8 cellular contexts compared by ENCODE assay signal in the genomic region with DNA sequence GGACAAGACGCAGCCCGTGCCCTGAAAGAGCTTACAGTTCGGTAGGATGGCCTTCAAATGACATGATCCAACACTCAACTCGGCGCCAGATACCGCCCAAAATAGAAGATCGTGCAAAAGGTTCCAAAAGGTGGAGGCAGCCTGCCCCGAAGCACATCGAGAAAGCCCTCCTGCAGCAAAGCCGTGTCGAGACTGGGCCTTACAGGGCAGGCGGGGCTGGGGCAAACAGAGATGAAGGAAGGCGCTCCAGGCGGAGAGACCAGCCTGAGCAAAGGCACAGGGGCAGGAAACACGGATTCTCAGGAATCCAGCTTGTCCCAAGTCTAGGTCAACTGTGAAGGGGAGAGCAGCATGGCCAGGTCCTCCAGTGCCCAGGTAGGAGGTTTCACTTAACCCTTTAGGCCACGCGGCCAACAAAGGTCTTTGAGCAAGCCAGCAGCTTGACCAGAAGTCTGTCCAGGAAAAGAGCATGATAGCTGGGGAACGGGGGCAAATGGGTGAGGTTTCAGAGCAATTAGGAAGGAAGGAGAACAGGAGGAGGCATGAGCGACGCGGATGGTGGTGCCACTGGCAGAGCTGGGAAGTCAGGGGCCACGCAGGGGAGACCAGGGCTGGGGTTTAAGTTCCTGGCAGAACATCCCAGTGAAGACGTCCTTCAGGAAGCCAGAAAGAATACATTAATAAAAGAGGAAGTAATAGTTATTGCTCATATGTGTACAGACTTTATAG. TPM values are rescaled to one million over a fixed set of nuclear protein-coding genes. Genes with fewer than 3 reads are reported as not detected.
DNase-seq lines count a peak whose midpoint lies in the region; ATAC-seq, FAIRE-seq and TF ChIP-seq lines count a peak whose summit lies in the region.

No MANE protein-coding gene starts in this region.

- no peaks in the 10 kb centered on the region for H3K27me3 ChIP-seq in CD8-positive, alpha-beta T cell (ENCODE audit: insufficient read depth, low read length)
- H3K27me3 ChIP-seq in HUES64 (ENCODE audit: insufficient read depth, low read length) (peaks cover 9% of the 10 kb centered on the region; the same call in 1 of the 2 replicates), astrocyte (ENCODE audit: insufficient read depth, low read length) (no peaks in the 10 kb centered on the region)
- H3K27me3 ChIP-seq in naive thymus-derived CD4-positive, alpha-beta T cell (ENCODE audit: control insufficient read depth in 2 of 2, insufficient read depth in 2 of 2, low read length in 2 of 2) = no peaks in the 10 kb centered on the region

- H3K27ac Mint-ChIP-seq in CD8-positive, alpha-beta T cell = peak overlapping the region; percentile 94
- H3K27ac Mint-ChIP-seq in astrocyte (ENCODE audit: unreplicated experiment) = peak overlapping the region; percentile 80
- H3K27ac Mint-ChIP-seq in naive thymus-derived CD4-positive, alpha-beta T cell = peak overlapping the region; percentile 88 to 100 (median 96)

- no peak for TF ChIP-seq POLR2A in H54 (IDR thresholded peaks at IDR 0.05; ENCODE audit: low read depth, low read length)

- intact Hi-C loops in CD8-positive, alpha-beta T cell (cut with DNase I, micrococcal nuclease) = loop anchor here (1.0 to 10.0 kb wide), 10 partner anchors 19 to 1253 kb away; partner anchors contain the start of genes EIF1 (in 1 of the 2), KRTAP4-12 (in 1 of the 2), SMARCE1 (in 1 of the 2) and TOP2A (in 1 of the 2)
- intact Hi-C loops in naive thymus-derived CD4-positive, alpha-beta T cell (cut with micrococcal nuclease) = loop anchor here (1.0 to 10.0 kb wide), 12 partner anchors 19 to 1309 kb away; partner anchors contain the start of genes KRTAP4-12 (in 1 of the 2) and SMARCE1 (in 1 of the 2)

- DNase-seq in CD8-positive, alpha-beta T cell = no peak
- DNase-seq in astrocyte (ENCODE audit: low read depth) (no peak), H54 (ENCODE audit: insufficient read length, low spot score) (no peak), omental fat pad (ENCODE audit: low spot score) (no peak), RKO (ENCODE audit: low spot score) (no peak)
- no peak for DNase-seq in naive thymus-derived CD4-positive, alpha-beta T cell
- no peak for DNase-seq in central memory CD4-positive, alpha-beta T cell

- no peaks in the 10 kb centered on the region for H3K79me2 ChIP-seq in astrocyte (ENCODE audit: insufficient read depth, low read length)

- no peaks in the 10 kb centered on the region for H3K36me3 ChIP-seq in CD8-positive, alpha-beta T cell (ENCODE audit: insufficient read depth, low read length)
- H3K36me3 ChIP-seq in HUES64 (ENCODE audit: insufficient read depth, low read length) = no peaks in the 10 kb centered on the region
- H3K36me3 ChIP-seq in astrocyte (ENCODE audit: insufficient read depth, low read length) = no peaks in the 10 kb centered on the region
- no peaks in the 10 kb centered on the region for H3K36me3 ChIP-seq in naive thymus-derived CD4-positive, alpha-beta T cell (ENCODE audit: control insufficient read depth in 2 of 3, insufficient read depth in 3 of 3, low read length in 3 of 3)

- H3K4me3 ChIP-seq in CD8-positive, alpha-beta T cell (ENCODE audit: low read depth, low read length) = no peak overlapping the region
- H3K4me3 ChIP-seq in HUES64 (ENCODE audit: low read length) (peak overlapping the region; percentile 71), astrocyte (ENCODE audit: insufficient read depth, low read depth, low read length) (peak overlapping the region; percentile 59)
- H3K4me3 ChIP-seq in naive thymus-derived CD4-positive, alpha-beta T cell (ENCODE audit: low read length) = peak overlapping the region; percentile 87

- no peaks in the 10 kb centered on the region for H3K36me3 Mint-ChIP-seq in CD8-positive, alpha-beta T cell
- H3K36me3 Mint-ChIP-seq in astrocyte (ENCODE audit: low read depth, unreplicated experiment) = no peaks in the 10 kb centered on the region
- peaks cover 0 to 10% (median 0%) of the 10 kb centered on the region in 5 donors for H3K36me3 Mint-ChIP-seq in naive thymus-derived CD4-positive, alpha-beta T cell

- peaks cover 24% of the 10 kb centered on the region for H3K4me1 Mint-ChIP-seq in CD8-positive, alpha-beta T cell (ENCODE audit: low read depth)
- H3K4me1 Mint-ChIP-seq in astrocyte (ENCODE audit: low read depth, unreplicated experiment) = peaks cover 8% of the 10 kb centered on the region
- H3K4me1 Mint-ChIP-seq in naive thymus-derived CD4-positive, alpha-beta T cell = peaks cover 17 to 59% (median 21%) of the 10 kb centered on the region in 7 donors

- no peak for FAIRE-seq in astrocyte (lab: Jason Lieb, UNC)
- no peak for FAIRE-seq in H54 (lab: Jason Lieb, UNC)

- no peaks in the 10 kb centered on the region for H3K27me3 Mint-ChIP-seq in CD8-positive, alpha-beta T cell (ENCODE audit: low read depth)
- peaks cover 16% of the 10 kb centered on the region for H3K27me3 Mint-ChIP-seq in astrocyte (ENCODE audit: low read depth, unreplicated experiment)
- peaks cover 0 to 13% (median 0%) of the 10 kb centered on the region in 5 donors for H3K27me3 Mint-ChIP-seq in naive thymus-derived CD4-positive, alpha-beta T cell

- POLR2A ChIA-PET in CD8-positive, alpha-beta T cell (lab: Charles Lee) = interaction anchor here (1.1 to 7.2 kb wide), 3 partner anchors 12 to 849 kb away, joined by 5 to 101 read pairs (median 6); partner anchors contain the start of gene EIF1
- POLR2A ChIA-PET in naive thymus-derived CD4-positive, alpha-beta T cell (lab: Charles Lee) = interaction anchor here (0.6 to 9.2 kb wide), 8 partner anchors 10 to 620 kb away, joined by 3 to 155 read pairs (median 6); partner anchors contain the start of genes CNP, EIF1 and STAT5A

- no peak overlapping the region for H3K27ac ChIP-seq in CD8-positive, alpha-beta T cell (ENCODE audit: low read depth, low read length)
- H3K27ac ChIP-seq in HUES64 (ENCODE audit: low read depth, low read length) = no peak overlapping the region
- no peak overlapping the region for H3K27ac ChIP-seq in astrocyte (ENCODE audit: low read depth, low read length)
- H3K27ac ChIP-seq in naive thymus-derived CD4-positive, alpha-beta T cell (ENCODE audit: low read depth, low read length) = peak overlapping the region; percentile 97

- no peak overlapping the region for H3K9ac ChIP-seq in HUES64 (ENCODE audit: low read depth, low read length)
- no peak overlapping the region for H3K9ac ChIP-seq in astrocyte (ENCODE audit: low read length)

- peaks cover 5% of the 10 kb centered on the region for H3K4me1 ChIP-seq in CD8-positive, alpha-beta T cell (ENCODE audit: insufficient read depth, low read length)
- H3K4me1 ChIP-seq in HUES64 (ENCODE audit: insufficient read depth, low read length) = peaks cover 8% of the 10 kb centered on the region; the same call in 1 of the 2 replicates
- H3K4me1 ChIP-seq in astrocyte (ENCODE audit: insufficient read depth, low read length) = peaks cover 14% of the 10 kb centered on the region
- H3K4me1 ChIP-seq in naive thymus-derived CD4-positive, alpha-beta T cell (ENCODE audit: control insufficient read depth in 2 of 2, insufficient read depth in 2 of 2, low read length in 2 of 2) = peaks cover 4 to 7% of the 10 kb centered on the region in 2 donors

- H3K9me3 ChIP-seq in CD8-positive, alpha-beta T cell (ENCODE audit: low read length) = no peaks in the 10 kb centered on the region
- H3K9me3 ChIP-seq in HUES64 (ENCODE audit: insufficient read depth, low read depth, low read length) = no peaks in the 10 kb centered on the region
- H3K9me3 ChIP-seq in astrocyte (ENCODE audit: insufficient read depth, low read depth, low read length) = no peaks in the 10 kb centered on the region
- H3K9me3 ChIP-seq in naive thymus-derived CD4-positive, alpha-beta T cell (ENCODE audit: control insufficient read depth in 2 of 3, low read length in 3 of 3) = no peaks in the 10 kb centered on the region

- WGBS in HUES64 = 52% methylated on average over 22 of the region's 23 CpGs

- peak overlapping the region; percentile 85 for H3K4me3 Mint-ChIP-seq in CD8-positive, alpha-beta T cell
- peak overlapping the region; percentile 34 for H3K4me3 Mint-ChIP-seq in astrocyte (ENCODE audit: unreplicated experiment)
- peak overlapping the region in 9 of 10 donors; percentile 51 to 95 (median 90) for H3K4me3 Mint-ChIP-seq in naive thymus-derived CD4-positive, alpha-beta T cell

- H3K4me2 ChIP-seq in astrocyte (ENCODE audit: low read length) = peak overlapping the region; percentile 88

- H4K20me1 ChIP-seq in astrocyte (ENCODE audit: insufficient read depth, low read length) = no peaks in the 10 kb centered on the region

- no peak for ATAC-seq in CD8-positive, alpha-beta T cell
- no peak for ATAC-seq in naive thymus-derived CD4-positive, alpha-beta T cell
- no peak for ATAC-seq in omental fat pad (ENCODE audit: low FRiP score)

- CTCF ChIA-PET in CD8-positive, alpha-beta T cell (lab: Charles Lee) = interaction anchor here (0.7 to 14.8 kb wide), 15 partner anchors 11 to 865 kb away, joined by 3 to 405 read pairs (median 5); partner anchors contain the start of gene EIF1
- CTCF ChIA-PET in naive thymus-derived CD4-positive, alpha-beta T cell (lab: Charles Lee) = interaction anchor here (0.8 to 8.4 kb wide), 14 partner anchors 10 to 849 kb away, joined by 3 to 88 read pairs (median 8); partner anchors contain the start of gene EIF1

- no peaks in the 10 kb centered on the region for H3K9me3 Mint-ChIP-seq in CD8-positive, alpha-beta T cell
- no peaks in the 10 kb centered on the region for H3K9me3 Mint-ChIP-seq in astrocyte (ENCODE audit: unreplicated experiment)
- peaks cover 0 to 1% (median 0%) of the 10 kb centered on the region in 11 donors for H3K9me3 Mint-ChIP-seq in naive thymus-derived CD4-positive, alpha-beta T cell

- TF ChIP-seq CTCF in CD8-positive, alpha-beta T cell (IDR thresholded peaks at IDR 0.05) = peak; percentile 20
- TF ChIP-seq CTCF in astrocyte (IDR thresholded peaks at IDR 0.05; ENCODE audit: insufficient read depth, low read depth, low read length) (no peak), omental fat pad (IDR thresholded peaks at IDR 0.05) (no peak)

- H2AFZ ChIP-seq in astrocyte (ENCODE audit: low read depth, low read length) = peak overlapping the region; percentile 85

RNA-seq across cellular contexts. Expression of gene EIF1, which starts 21.2 kb away (rescaled TPM):
- 1,000 to 10,000 TPM; 3,749 to 3,996 TPM for total RNA-seq in CD8-positive, alpha-beta T cell
- 462 TPM for polyA plus RNA-seq in HUES64 (2013, experiment 1 of 2)
- polyA plus RNA-seq in HUES64 (2013, experiment 2 of 2) = 461 TPM
- total RNA-seq in astrocyte = 767 and 795 TPM in 2 replicates
- total RNA-seq in naive thymus-derived CD4-positive, alpha-beta T cell = 1,000 to 10,000 TPM in 2 of 5 experiments, 100 to 1,000 TPM in 3; 710 to 2,222 (median 934) TPM
- 1,000 to 10,000 TPM in 1 of 2 donors, 100 to 1,000 TPM in 1; 774 to 1,284 TPM for polyA plus RNA-seq in naive thymus-derived CD4-positive, alpha-beta T cell
- 100 to 1,000 TPM; 444 to 832 (median 685) TPM for total RNA-seq in omental fat pad

RNA-seq across cellular contexts. Expression of gene KRT17, which starts 43.1 kb away (rescaled TPM):
- total RNA-seq in CD8-positive, alpha-beta T cell = not detected
- 1.0 TPM for polyA plus RNA-seq in HUES64 (2013, experiment 1 of 2)
- 0.32 TPM for polyA plus RNA-seq in HUES64 (2013, experiment 2 of 2)
- total RNA-seq in astrocyte (21.4 and 28.3 TPM in 2 replicates), omental fat pad (under 1 TPM in 1 of 4 donors, not detected in 3; 0.56 TPM)
- not detected for total RNA-seq in naive thymus-derived CD4-positive, alpha-beta T cell
- not detected for polyA plus RNA-seq in naive thymus-derived CD4-positive, alpha-beta T cell

RNA-seq across cellular contexts. Expression of gene GAST, which starts 44.7 kb away (rescaled TPM):
- total RNA-seq in CD8-positive, alpha-beta T cell = not detected
- polyA plus RNA-seq in HUES64 (2013, experiment 1 of 2) = not detected
- not detected for polyA plus RNA-seq in HUES64 (2013, experiment 2 of 2)
- total RNA-seq in astrocyte (not detected in 2 replicates), omental fat pad (not detected)
- not detected for total RNA-seq in naive thymus-derived CD4-positive, alpha-beta T cell
- not detected for polyA plus RNA-seq in naive thymus-derived CD4-positive, alpha-beta T cell

RNA-seq across cellular contexts. Expression of gene KRT16, which starts 54.9 kb away (rescaled TPM):
- total RNA-seq in CD8-positive, alpha-beta T cell = not detected
- polyA plus RNA-seq in HUES64 (2013, experiment 1 of 2) = not detected
- not detected for polyA plus RNA-seq in HUES64 (2013, experiment 2 of 2)
- total RNA-seq in astrocyte (0.79 and 1.3 TPM in 2 replicates), omental fat pad (100 to 1,000 TPM in 1 of 4 donors, 1 to 10 TPM in 2, under 1 TPM in 1; 0.84 to 158 (median 7.6) TPM)
- not detected for total RNA-seq in naive thymus-derived CD4-positive, alpha-beta T cell
- polyA plus RNA-seq in naive thymus-derived CD4-positive, alpha-beta T cell = not detected

Comparison
In these comparisons a context has a peak if more than half of its experiments do, and no peak if none do; other contexts are left out.
1. H3K4me3 Mint-ChIP-seq: peak in every context shown above with its lines; median percentile 90 in naive thymus-derived CD4-positive, alpha-beta T cell; 85 in CD8-positive, alpha-beta T cell; 34 in astrocyte.
2. RNA of gene KRT17, which starts 43.1 kb away (total RNA-seq): 21.4 to 28.3 TPM in astrocyte; not detected in CD8-positive, alpha-beta T cell, not detected in naive thymus-derived CD4-positive, alpha-beta T cell and 0.56 TPM in omental fat pad; every median in the first group is over 10 times any median in the second.
3. Peak in every context shown above with its lines, with median percentiles within 50 percentile points of each other: H3K27ac Mint-ChIP-seq.